In genomic region chr22:36193577-36193976, GRCh38 we compare ENCODE assay signal across 33 cellular contexts. TPM values are rescaled to one million over a fixed set of nuclear protein-coding genes. Genes with fewer than 3 reads are reported as not detected.
"Had no signal": no experiment of that assay in that cellular context is flagged by ENCODE, and none has a peak within 500 bp of the region (broad histone marks: within the 10 kb centered on the region; RNA-seq: fewer than 3 reads in every experiment).

No MANE protein-coding gene starts in this region.

- H3K27me3 ChIP-seq: brain microvascular endothelial cell, esophagus squamous epithelium, gastroesophageal sphincter had no signal

- H3K4me1 Mint-ChIP-seq: central memory CD8-positive, alpha-beta T cell had no signal

- H3K27me3 Mint-ChIP-seq: activated CD8-positive, alpha-beta T cell treated with anti-CD3 and anti-CD28 coated beads for 36 hours; activated naive CD8-positive, alpha-beta T cell had no signal

- H3K36me3 ChIP-seq: brain microvascular endothelial cell, esophagus squamous epithelium, gastroesophageal sphincter, WERI-Rb-1 had no signal

- H3K27ac Mint-ChIP-seq: activated B cell treated with CpG ODN at 0.5 μM for 24 hours; activated CD8-positive, alpha-beta T cell treated with anti-CD3 and anti-CD28 coated beads for 36 hours; activated naive CD8-positive, alpha-beta T cell; T-helper 1 cell treated with Interleukin-12 subunit alpha and Interleukin-12 subunit beta and Interleukin-4 antibody, amounts not matched to agents 30 μg/mL and 1 μg/mL, for 36 hours; T-helper 2 cell treated with Interferon-gamma antibody and Interleukin-4, amounts not matched to agents 5 μg/mL and 100 μg/mL, for 36 hours had no signal

- H3K36me3 Mint-ChIP-seq: activated naive CD8-positive, alpha-beta T cell; T-cell had no signal

- ATAC-seq: activated CD4-positive, CD25-positive, alpha-beta regulatory T cell treated with anti-CD3 and anti-CD28 coated beads, Interleukin-2, amount 50 U/mL, for 24 hours; activated CD8-positive, alpha-beta T cell treated with anti-CD3 and anti-CD28 coated beads for 36 hours; activated T-cell treated with anti-CD3 and anti-CD28 coated beads, Interleukin-2, amount 50 U/mL, for 4 hours; activated T-helper 17 cell treated with anti-CD3 and anti-CD28 coated beads, Interleukin-2, amount 50 U/mL, for 72 hours; gastroesophageal sphincter; T-cell had no signal

- FAIRE-seq: astrocyte, endometrium had no signal

- H3K4me3 Mint-ChIP-seq: activated B cell treated with CpG ODN at 0.5 μM for 24 hours; activated CD8-positive, alpha-beta T cell treated with anti-CD3 and anti-CD28 coated beads for 36 hours; activated naive CD8-positive, alpha-beta T cell; activated T-cell treated with anti-CD3 and anti-CD28 coated beads, Interleukin-2, amount 50 U/mL, for 4 hours; activated T-helper 17 cell treated with anti-CD3 and anti-CD28 coated beads, Interleukin-2, amount 50 U/mL, for 72 hours; central memory CD8-positive, alpha-beta T cell; T-cell; T-helper 1 cell treated with Interleukin-12 subunit alpha and Interleukin-12 subunit beta and Interleukin-4 antibody, amounts not matched to agents 30 μg/mL and 1 μg/mL, for 36 hours; T-helper 2 cell treated with Interferon-gamma antibody and Interleukin-4, amounts not matched to agents 5 μg/mL and 100 μg/mL, for 36 hours had no signal

- H3K9me3 Mint-ChIP-seq: activated B cell treated with CpG ODN at 0.5 μM for 24 hours; activated CD8-positive, alpha-beta T cell treated with anti-CD3 and anti-CD28 coated beads for 36 hours; activated T-cell treated with anti-CD3 and anti-CD28 coated beads, Interleukin-2, amount 50 U/mL, for 4 hours; activated T-helper 17 cell treated with anti-CD3 and anti-CD28 coated beads, Interleukin-2, amount 50 U/mL, for 72 hours; central memory CD8-positive, alpha-beta T cell; T-cell; T-helper 1 cell treated with Interleukin-12 subunit alpha and Interleukin-12 subunit beta and Interleukin-4 antibody, amounts not matched to agents 30 μg/mL and 1 μg/mL, for 36 hours; T-helper 2 cell treated with Interferon-gamma antibody and Interleukin-4, amounts not matched to agents 5 μg/mL and 100 μg/mL, for 36 hours had no signal

- H3K4me3 ChIP-seq: esophagus squamous epithelium, gastroesophageal sphincter had no signal

- DNase-seq: activated B cell treated with CpG ODN at 0.5 μM for 24 hours; activated CD4-positive, alpha-beta T cell treated with anti-CD3 and anti-CD28 coated beads for 48 hours; activated CD4-positive, alpha-beta T cell treated with anti-CD3 and anti-CD28 coated beads, Interleukin-2, amount 50 U/mL, for 1 hour; activated CD4-positive, alpha-beta T cell treated with anti-CD3 and anti-CD28 coated beads, Interleukin-2, amount 50 U/mL, for 48 hours; activated CD8-positive, alpha-beta memory T cell treated with anti-CD3 and anti-CD28 coated beads for 24 hours; activated CD8-positive, alpha-beta T cell treated with anti-CD3 and anti-CD28 coated beads for 36 hours; activated effector memory CD4-positive, alpha-beta T cell treated with Interleukin-2 at 50 U/mL for 16 hours; activated gamma-delta T cell treated with Interleukin-2 at 50 U/mL for 16 hours; activated naive CD4-positive, alpha-beta T cell treated with anti-CD3 and anti-CD28 coated beads, Interleukin-2, amount 50 U/mL, for 16 hours; activated naive CD4-positive, alpha-beta T cell treated with Interleukin-2 at 50 U/mL for 16 hours; activated T-cell treated with anti-CD3 and anti-CD28 coated beads, Interleukin-2, amount 50 U/mL, for 4 hours; amniotic stem cell; anterior cingulate cortex; brain microvascular endothelial cell; cortex of kidney; effector CD8-positive, alpha-beta T cell; esophagus squamous epithelium; foreskin melanocyte; T-cell; T1000; WERI-Rb-1 had no signal

- H3K27ac ChIP-seq: brain microvascular endothelial cell, epithelial cell of prostate, esophagus squamous epithelium, gastroesophageal sphincter, WERI-Rb-1 had no signal

- H3K9me3 ChIP-seq: esophagus squamous epithelium, gastroesophageal sphincter had no signal

RNA-seq across cellular contexts. Expression of gene APOL4, which starts 8.0 kb away (rescaled TPM):
- total RNA-seq: activated B cell treated with CpG ODN at 0.5 μM for 24 hours, astrocyte, fibroblast of villous mesenchyme had no signal

RNA-seq across cellular contexts. Expression of gene APOL3, which starts 33.0 kb away (rescaled TPM):
- total RNA-seq: bronchial epithelial cell had no signal
